18 cellular contexts compared by ENCODE assay signal in genomic region chr10:69455009-69455763, GRCh38. TPM values are rescaled to one million over a fixed set of nuclear protein-coding genes. Genes with fewer than 3 reads are reported as not detected.
DNase-seq lines count a peak whose midpoint lies in the region; ATAC-seq and TF ChIP-seq lines count a peak whose summit lies in the region.
"Had no signal": no experiment of that assay in that cellular context is flagged by ENCODE, and none has a peak within 500 bp of the region (broad histone marks: within the 10 kb centered on the region; RNA-seq: fewer than 3 reads in every experiment).

No MANE protein-coding gene starts in this region.

- peaks cover 52% of the 10 kb centered on the region for H3K4me1 Mint-ChIP-seq in endothelial cell (ENCODE audit: unreplicated experiment)
- H3K4me1 Mint-ChIP-seq in CD8-positive, alpha-beta T cell (ENCODE audit: low read depth) = peaks cover 13% of the 10 kb centered on the region

- in situ Hi-C loops in Panc1 (cut with HindIII; ENCODE audit: low pct_unique_long_range_greater_than_20kb, low sequenced_read_pairs) = no loop called here

- DNase-seq in CMK (ENCODE audit: low read depth) (peak; percentile 69), Panc1 (ENCODE audit: low read depth, low spot score) (no peak), endothelial cell (ENCODE audit: low spot score) (no peak), spleen (peak; percentile 31), A172 (ENCODE audit: low spot score) (no peak), body of pancreas (no peak)
- DNase-seq in CD8-positive, alpha-beta T cell = no peak
- no peak for DNase-seq in activated effector memory CD4-positive, alpha-beta T cell treated with anti-CD3 and anti-CD28 coated beads, Interleukin-2, amount 50 U/mL, for 16 hours
- DNase-seq: AML-193; CD4-positive, CD25-positive, alpha-beta regulatory T cell; KG1; NCI-H1092 treated with DMSO at 0.1 percent for 48 hours; NCI-H1694 treated with DMSO at 0.1 percent for 48 hours; NCI-H446; NCI-H748 treated with DMSO at 0.1 percent for 48 hours; SHP77 had no signal

- peak overlapping the region; percentile 57 for H3K27ac Mint-ChIP-seq in endothelial cell (ENCODE audit: unreplicated experiment)
- no peak overlapping the region for H3K27ac Mint-ChIP-seq in CD8-positive, alpha-beta T cell
- H3K27ac Mint-ChIP-seq: CD4-positive, CD25-positive, alpha-beta regulatory T cell; GM23338 had no signal

- no peak for TF ChIP-seq CTCF in Panc1 (IDR thresholded peaks at IDR 0.05)
- no peak for TF ChIP-seq CTCF in endothelial cell (IDR thresholded peaks at IDR 0.05; ENCODE audit: unreplicated experiment)
- TF ChIP-seq CTCF in spleen (IDR thresholded peaks at IDR 0.05 in 8 of 11, conservative IDR thresholded peaks at IDR 0.05 in 3 of 11) = no peak
- no peak for TF ChIP-seq CTCF in CD8-positive, alpha-beta T cell (IDR thresholded peaks at IDR 0.05)
- TF ChIP-seq CTCF in body of pancreas (IDR thresholded peaks at IDR 0.05) = no peak

- H3K4me3 ChIP-seq in Panc1 (ENCODE audit: low read depth in 2 of 2, low read length in 2 of 2) = no peak overlapping the region
- H3K4me3 ChIP-seq in spleen = no peak overlapping the region
- no peak overlapping the region for H3K4me3 ChIP-seq in CD8-positive, alpha-beta T cell (ENCODE audit: low read depth, low read length)
- H3K4me3 ChIP-seq in body of pancreas = no peak overlapping the region
- H3K4me3 ChIP-seq: GM23338 had no signal

- H3K27ac ChIP-seq in Panc1 (ENCODE audit: low read length) (peak overlapping the region; percentile 29; the same call in 1 of the 2 replicates), spleen (peak overlapping the region in 5 of 8 donors; percentile 14 to 51 (median 31)), body of pancreas (no peak overlapping the region)
- no peak overlapping the region for H3K27ac ChIP-seq in CD8-positive, alpha-beta T cell (ENCODE audit: low read depth, low read length)

- H3K9me3 ChIP-seq in Panc1 (ENCODE audit: control insufficient read depth, insufficient read depth, low read depth, low read length) = no peaks in the 10 kb centered on the region
- H3K9me3 ChIP-seq in spleen = no peaks in the 10 kb centered on the region
- H3K9me3 ChIP-seq in CD8-positive, alpha-beta T cell (ENCODE audit: low read length) = no peaks in the 10 kb centered on the region
- H3K9me3 ChIP-seq in body of pancreas = no peaks in the 10 kb centered on the region

- intact Hi-C loops in Panc1 (cut with micrococcal nuclease; ENCODE audit: unreplicated experiment) = no loop called here
- intact Hi-C loops in spleen (cut with DNase I; ENCODE audit: low total_unique reads) = no loop called here
- intact Hi-C loops in CD8-positive, alpha-beta T cell (cut with DNase I, micrococcal nuclease) = no loop called here
- intact Hi-C loops in body of pancreas (cut with DNase I) = no loop called here

- no peak for ATAC-seq in Panc1
- ATAC-seq in CD8-positive, alpha-beta T cell = no peak
- ATAC-seq in body of pancreas = no peak
- ATAC-seq: GM23338 had no signal

- no peaks in the 10 kb centered on the region for H3K9me3 Mint-ChIP-seq in endothelial cell (ENCODE audit: unreplicated experiment)
- no peaks in the 10 kb centered on the region for H3K9me3 Mint-ChIP-seq in CD8-positive, alpha-beta T cell
- H3K9me3 Mint-ChIP-seq: CD4-positive, CD25-positive, alpha-beta regulatory T cell; GM23338 had no signal

- peaks cover 4% of the 10 kb centered on the region for H3K27me3 Mint-ChIP-seq in endothelial cell (ENCODE audit: unreplicated experiment)
- H3K27me3 Mint-ChIP-seq in CD8-positive, alpha-beta T cell (ENCODE audit: low read depth) = no peaks in the 10 kb centered on the region

- CTCF ChIA-PET in Panc1 (lab: Charles Lee) = interaction anchor here (0.6 kb wide), 1 partner anchor 56 kb away, joined by 9 read pairs; no protein-coding TSS in a partner anchor
- CTCF ChIA-PET in CD8-positive, alpha-beta T cell (lab: Charles Lee) = interaction anchor here (0.7 to 1.8 kb wide), 3 partner anchors 8 to 177 kb away, joined by 3 to 6 read pairs (median 6); no protein-coding TSS in a partner anchor

- TF ChIP-seq POLR2A in spleen (IDR thresholded peaks at IDR 0.05) (no peak), body of pancreas (IDR thresholded peaks at IDR 0.05) (no peak)

- H3K27me3 ChIP-seq in Panc1 (ENCODE audit: control insufficient read depth, insufficient read depth, low read length) (no peaks in the 10 kb centered on the region), spleen (replicated peaks in 1 of 7) (peaks cover 0 to 26% (median 6%) of the 10 kb centered on the region in 7 donors), body of pancreas (no peaks in the 10 kb centered on the region)
- no peaks in the 10 kb centered on the region for H3K27me3 ChIP-seq in CD8-positive, alpha-beta T cell (ENCODE audit: insufficient read depth, low read length)

- H3K36me3 ChIP-seq in Panc1 (ENCODE audit: control insufficient read depth, insufficient read depth, low read length) (peaks cover 12% of the 10 kb centered on the region), spleen (peaks cover 0 to 8% (median 0%) of the 10 kb centered on the region in 6 donors), body of pancreas (replicated peaks in 1 of 2; ENCODE audit: insufficient read depth in 1 of 2, low read depth in 2 of 2) (no peaks in the 10 kb centered on the region)
- no peaks in the 10 kb centered on the region for H3K36me3 ChIP-seq in CD8-positive, alpha-beta T cell (ENCODE audit: insufficient read depth, low read length)

- peaks cover 79% of the 10 kb centered on the region for H3K4me1 ChIP-seq in Panc1 (ENCODE audit: control insufficient read depth, insufficient read depth, low read length)
- peaks cover 24 to 96% (median 59%) of the 10 kb centered on the region in 6 donors for H3K4me1 ChIP-seq in spleen
- H3K4me1 ChIP-seq in CD8-positive, alpha-beta T cell (ENCODE audit: insufficient read depth, low read length) = peaks cover 5% of the 10 kb centered on the region
- H3K4me1 ChIP-seq in body of pancreas = peaks cover 42% of the 10 kb centered on the region

- BruUV-seq in Panc1 (replicated peaks; lab: Mats Ljungman, UMichigan) = TSS peak; percentile 24

- peaks cover 13% of the 10 kb centered on the region for H3K36me3 Mint-ChIP-seq in endothelial cell (ENCODE audit: low read depth, unreplicated experiment)
- no peaks in the 10 kb centered on the region for H3K36me3 Mint-ChIP-seq in CD8-positive, alpha-beta T cell

- POLR2A ChIA-PET in Panc1 (lab: Charles Lee) = interaction anchor here (0.5 to 0.7 kb wide), 3 partner anchors 8 to 1422 kb away, joined by 3 to 13 read pairs (median 8); no protein-coding TSS in a partner anchor
- POLR2A ChIA-PET in CD8-positive, alpha-beta T cell (lab: Charles Lee) = no interaction called here

- H3K4me3 Mint-ChIP-seq in endothelial cell (ENCODE audit: unreplicated experiment) = no peak overlapping the region
- H3K4me3 Mint-ChIP-seq in CD8-positive, alpha-beta T cell = no peak overlapping the region
- H3K4me3 Mint-ChIP-seq: CD4-positive, CD25-positive, alpha-beta regulatory T cell; GM23338 had no signal

- WGBS in spleen, 5 donors = 74 to 84% (median 79%) methylated on average over 9 to 10 of the region's 10 CpGs
- 81 to 86% methylated on average over 10 of the region's 10 CpGs for WGBS in body of pancreas, 2 donors

RNA-seq across cellular contexts. Expression of gene TSPAN15, which starts 3.9 kb away (rescaled TPM):
- 199 TPM for total RNA-seq in Panc1 (2021; ENCODE audit: unreplicated experiment)
- 415 TPM for polyA plus RNA-seq in Panc1 (2012; ENCODE audit: insufficient read length)
- total RNA-seq in endothelial cell (ENCODE audit: unreplicated experiment) = 195 TPM
- total RNA-seq in spleen = 10 to 100 TPM; 23.8 to 68.4 (median 50.0) TPM
- 10 to 100 TPM; 13.5 to 28.2 (median 14.5) TPM for polyA plus RNA-seq in spleen
- total RNA-seq in CD8-positive, alpha-beta T cell = 1 to 10 TPM; 1.9 to 2.6 TPM
- total RNA-seq in A172 (2014; rRNA removed; shearing (Covaris generic)) = 13.6 and 18.7 TPM in 2 replicates
- total RNA-seq in body of pancreas = 10 to 100 TPM; 20.0 to 32.0 TPM

RNA-seq across cellular contexts. Expression of gene TACR2, which starts 38.5 kb away (rescaled TPM):
- total RNA-seq in Panc1 (2021; ENCODE audit: unreplicated experiment) (0.21 TPM), endothelial cell (ENCODE audit: unreplicated experiment) (not detected), spleen (under 1 TPM in 3 of 7 donors, not detected in 4; 0.25 to 0.52 (median 0.34) TPM), body of pancreas (under 1 TPM in 1 of 2 donors, not detected in 1; 0.66 TPM)
- polyA plus RNA-seq in Panc1 (2012; ENCODE audit: insufficient read length) = 0.94 TPM
- under 1 TPM; 0.15 to 0.36 (median 0.26) TPM for polyA plus RNA-seq in spleen
- total RNA-seq in CD8-positive, alpha-beta T cell = not detected
- total RNA-seq in A172 (2014; rRNA removed; shearing (Covaris generic)) = not detected in 2 replicates
- total RNA-seq: CD4-positive, CD25-positive, alpha-beta regulatory T cell; GM23338; MCF 10A had no signal
- polyA plus RNA-seq: GM23338 had no signal

Comparison
In these comparisons a context has a peak if more than half of its experiments do, and no peak if none do; other contexts are left out.
1. DNase-seq: peak in CMK (single experiment) and spleen (single experiment); none in Panc1 (single experiment), endothelial cell (single experiment), CD8-positive, alpha-beta T cell (0 of 7), activated effector memory CD4-positive, alpha-beta T cell treated with anti-CD3 and anti-CD28 coated beads, Interleukin-2, amount 50 U/mL, for 16 hours (single experiment), A172 (single experiment) and body of pancreas (0 of 4).
2. H3K27ac ChIP-seq: peak in Panc1 (single experiment) and spleen (5 of 8); none in CD8-positive, alpha-beta T cell (single experiment) and body of pancreas (0 of 4).